In the genomic region with DNA sequence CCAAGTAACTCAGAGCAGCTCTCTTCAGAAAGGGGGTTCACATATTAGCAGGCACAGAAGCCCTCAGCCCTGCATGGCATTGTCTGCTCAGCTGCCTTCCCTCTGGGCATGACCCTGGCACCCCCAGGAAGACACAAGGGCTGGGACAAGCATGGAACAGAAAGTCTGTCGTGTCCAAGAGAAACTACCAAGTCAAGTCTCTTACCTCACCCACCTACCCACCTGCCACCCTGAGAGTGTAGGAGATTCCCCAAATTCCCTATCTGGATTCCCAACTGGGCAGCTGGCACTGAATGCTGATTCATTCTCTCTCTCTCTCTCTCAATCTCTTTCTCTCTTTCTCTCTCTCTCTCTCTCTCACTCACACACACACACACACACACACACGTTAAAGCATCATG, we compare ENCODE assay signal across 8 cellular contexts. TPM values are rescaled to one million over a fixed set of nuclear protein-coding genes. Genes with fewer than 3 reads are reported as not detected.
A peak's percentile ranks its signal among the peaks of the same experiment; 100 is the strongest.
DNase-seq lines count a peak whose midpoint lies in the region; ATAC-seq and TF ChIP-seq lines count a peak whose summit lies in the region.

No MANE protein-coding gene starts in this region.

- H3K4me1 ChIP-seq in DND-41 (ENCODE audit: insufficient read depth, low read length) (peaks cover 66% of the 10 kb centered on the region), Peyer's patch (peaks cover 42 to 99% (median 73%) of the 10 kb centered on the region in 4 donors)

- peak overlapping the region; percentile 76 for H3K27ac ChIP-seq in DND-41 (ENCODE audit: low read length)
- H3K27ac ChIP-seq in Peyer's patch = peak overlapping the region; percentile 62 to 92 (median 74)
- peak overlapping the region; percentile 63 for H3K27ac ChIP-seq in epithelial cell of prostate

- no peak for DNase-seq in DND-41
- peak in 1 of 3 donors; percentile 49 for DNase-seq in Peyer's patch
- DNase-seq in epithelial cell of prostate (ENCODE audit: low read depth, low spot score) = no peak
- no peak for DNase-seq in progenitor cell of endocrine pancreas (ENCODE audit: low spot score, unreplicated experiment)
- DNase-seq in RPMI8226 = no peak

- no peaks in the 10 kb centered on the region for H3K9me3 Mint-ChIP-seq in progenitor cell of endocrine pancreas (ENCODE audit: low read depth)

- H3K4me3 ChIP-seq in DND-41 (ENCODE audit: low read depth in 1 of 2, low read length in 2 of 2) (peak overlapping the region in 1 of 2 experiments; percentile 1; a peak in 1 of 4 replicates), Peyer's patch (peak overlapping the region in 2 of 4 donors; percentile 25 to 28)

- peak overlapping the region; percentile 98 for H3K27ac Mint-ChIP-seq in progenitor cell of endocrine pancreas

- no peak for TF ChIP-seq POLR2A in Peyer's patch (IDR thresholded peaks at IDR 0.05)

- peaks cover 88% of the 10 kb centered on the region for H3K4me1 Mint-ChIP-seq in progenitor cell of endocrine pancreas (ENCODE audit: low read depth)

- no peaks in the 10 kb centered on the region for H3K27me3 ChIP-seq in DND-41 (ENCODE audit: insufficient read depth, low read length, poor library complexity)
- no peaks in the 10 kb centered on the region for H3K27me3 ChIP-seq in Peyer's patch

- ATAC-seq in DND-41 (ENCODE audit: insufficient read depth, low read depth) (no peak), GM19324 (IDR thresholded peaks at IDR 0.05; ENCODE audit: low FRiP score, unreplicated experiment) (no peak), GM18909 (IDR thresholded peaks at IDR 0.05; ENCODE audit: poor library complexity, unreplicated experiment) (no peak), GM19035 (IDR thresholded peaks at IDR 0.05; ENCODE audit: unreplicated experiment) (no peak)

- H3K36me3 ChIP-seq in DND-41 (ENCODE audit: insufficient read depth, low read length) (no peaks in the 10 kb centered on the region), Peyer's patch (no peaks in the 10 kb centered on the region)

- TF ChIP-seq CTCF in DND-41 (IDR thresholded peaks at IDR 0.05; ENCODE audit: borderline replicate concordance, extremely low read depth, low read length, poor library complexity, severe bottlenecking) (no peak), Peyer's patch (IDR thresholded peaks at IDR 0.05) (no peak), progenitor cell of endocrine pancreas (IDR thresholded peaks at IDR 0.05; ENCODE audit: unreplicated experiment) (no peak)

- H3K9me3 ChIP-seq in DND-41 (ENCODE audit: insufficient read depth, low read length, severe bottlenecking) (no peaks in the 10 kb centered on the region), Peyer's patch (no peaks in the 10 kb centered on the region)

- H3K4me2 ChIP-seq in DND-41 (ENCODE audit: insufficient read depth, low read length) = peak overlapping the region; percentile 66

- peak overlapping the region; percentile 52 for H3K4me3 Mint-ChIP-seq in progenitor cell of endocrine pancreas (ENCODE audit: low read depth)

- H4K20me1 ChIP-seq in DND-41 (ENCODE audit: insufficient read depth, low read length) = 0 out of 2 replicates have a peak, but pooled peaks cover 14% of the 10 kb centered on the region

- H3K9ac ChIP-seq in DND-41 (ENCODE audit: low read depth, low read length) = peak overlapping the region; percentile 27

- H2AFZ ChIP-seq in DND-41 (ENCODE audit: low read depth, low read length) = no peak overlapping the region

- no peaks in the 10 kb centered on the region for H3K27me3 Mint-ChIP-seq in progenitor cell of endocrine pancreas

- H3K79me2 ChIP-seq in DND-41 (ENCODE audit: insufficient read depth, low read length) = peaks cover 57% of the 10 kb centered on the region

- peaks cover 4% of the 10 kb centered on the region for H3K36me3 Mint-ChIP-seq in progenitor cell of endocrine pancreas (ENCODE audit: insufficient read depth)

RNA-seq across cellular contexts. Expression of a gene that starts 21.6 kb away (rescaled TPM):
- total RNA-seq in Peyer's patch (100 to 1,000 TPM in 1 of 4 donors, 10 to 100 TPM in 3; 42.9 to 100 (median 68.7) TPM), progenitor cell of endocrine pancreas (24.3 and 27.8 TPM in 2 replicates)
